In the genomic region with DNA sequence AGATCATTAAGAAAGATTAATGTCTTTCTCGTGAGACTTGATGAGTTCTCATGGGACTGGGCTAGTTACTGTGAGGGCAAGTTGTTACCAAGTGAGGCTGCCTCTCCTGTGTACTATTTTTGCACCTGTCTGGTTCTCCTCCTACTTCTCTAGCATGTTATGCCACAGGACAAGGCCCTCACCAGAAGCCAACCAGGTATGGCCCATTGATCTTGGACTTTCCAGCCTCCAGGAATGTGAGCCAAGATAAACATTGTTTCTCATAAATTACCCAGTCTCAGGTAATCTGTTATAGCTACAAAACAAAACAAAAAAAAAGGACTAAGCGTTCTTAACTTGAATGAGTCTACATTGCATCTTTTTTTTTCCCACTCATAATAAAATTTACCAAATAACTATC, we compare ENCODE assay signal across 14 cellular contexts.
"Had no signal": no experiment of that assay in that cellular context is flagged by ENCODE, and none has a peak within 500 bp of the region (broad histone marks: within the 10 kb centered on the region; RNA-seq: fewer than 3 reads in every experiment).

No MANE protein-coding gene starts in this region.

- H3K9me3 ChIP-seq: breast epithelium, right atrium auricular region had no signal

- H3K27me3 ChIP-seq: breast epithelium, esophagus squamous epithelium, neural progenitor cell, right atrium auricular region had no signal

- H3K4me3 ChIP-seq: breast epithelium, esophagus squamous epithelium, left ventricle myocardium inferior, neural progenitor cell, right atrium auricular region had no signal

- DNase-seq: activated CD4-positive, alpha-beta memory T cell treated with anti-CD3 and anti-CD28 coated beads for 36 hours; activated CD4-positive, alpha-beta T cell treated with anti-CD3 and anti-CD28 coated beads for 1 hour; activated effector memory CD4-positive, alpha-beta T cell treated with anti-CD3 and anti-CD28 coated beads, Interleukin-2, amount 50 U/mL, for 16 hours; activated naive CD8-positive, alpha-beta T cell treated with anti-CD3 and anti-CD28 coated beads, Interleukin-2, amount 10 ng/mL, durations not matched to agents 7 days and 5 days; activated T-cell treated with anti-CD3 and anti-CD28 coated beads, Interleukin-2, amount 50 U/mL, for 4 hours; anterior cingulate cortex; esophagus squamous epithelium; foreskin fibroblast; left ventricle myocardium inferior; mesenchymal stem cell; small intestine had no signal

- H3K36me3 ChIP-seq: breast epithelium, esophagus squamous epithelium, left ventricle myocardium inferior, neural progenitor cell, right atrium auricular region had no signal
